ENCODE assay signal across 12 cellular contexts in genomic region chr10:79349766-79350406, GRCh38. TPM values are rescaled to one million over a fixed set of nuclear protein-coding genes. Genes with fewer than 3 reads are reported as not detected.
DNase-seq lines count a peak whose midpoint lies in the region; ATAC-seq and TF ChIP-seq lines count a peak whose summit lies in the region.
"Had no signal": no experiment of that assay in that cellular context is flagged by ENCODE, and none has a peak within 500 bp of the region (broad histone marks: within the 10 kb centered on the region; RNA-seq: fewer than 3 reads in every experiment).

No MANE protein-coding gene starts in this region.

- TF ChIP-seq CTCF in GM10248 (IDR thresholded peaks at IDR 0.05; ENCODE audit: control extremely low read depth, extremely low read depth, low read depth, missing control alignments), result no peak

- no peaks in the 10 kb centered on the region for H3K27me3 Mint-ChIP-seq in activated T-helper 2 cell treated with anti-CD3 and anti-CD28 coated beads, Interferon-gamma antibody, Interleukin-2, Interleukin-4, amounts not matched to agents 10 μg/mL and 5 μg/mL and 100 μg/mL, durations not matched to agents 14 hours and 24 hours and 36 hours (ENCODE audit: low read depth)

- H3K4me3 Mint-ChIP-seq in activated T-helper 2 cell treated with anti-CD3 and anti-CD28 coated beads, Interferon-gamma antibody, Interleukin-2, Interleukin-4, amounts not matched to agents 10 μg/mL and 5 μg/mL and 100 μg/mL, durations not matched to agents 14 hours and 24 hours and 36 hours (ENCODE audit: low read depth), result peak overlapping the region; percentile 93

- no peak overlapping the region for H3K27ac ChIP-seq in ACC112 (ENCODE audit: low read depth, low read length)

- no peaks in the 10 kb centered on the region for H3K27me3 ChIP-seq in ACC112 (ENCODE audit: insufficient read depth, low read length)

- ATAC-seq in HG03108 (IDR thresholded peaks at IDR 0.05; ENCODE audit: unreplicated experiment) (no peak), GM21390 (IDR thresholded peaks at IDR 0.05; ENCODE audit: unreplicated experiment) (no peak), GM19395 (IDR thresholded peaks at IDR 0.05; ENCODE audit: unreplicated experiment) (no peak)

- H3K36me3 ChIP-seq in ACC112 (ENCODE audit: insufficient read depth, low read length), result peaks cover 58% of the 10 kb centered on the region

- H3K4me3 ChIP-seq in ACC112 (ENCODE audit: low read depth, low read length), result peak overlapping the region; percentile 98

- H3K36me3 Mint-ChIP-seq in activated T-helper 2 cell treated with anti-CD3 and anti-CD28 coated beads, Interferon-gamma antibody, Interleukin-2, Interleukin-4, amounts not matched to agents 10 μg/mL and 5 μg/mL and 100 μg/mL, durations not matched to agents 14 hours and 24 hours and 36 hours (ENCODE audit: low read depth), result peaks cover 68% of the 10 kb centered on the region

- DNase-seq in GM10248 (ENCODE audit: extremely low spot score) (peak; percentile 8), mesenteric fat pad (ENCODE audit: low spot score) (peak; percentile 82), D341Med (ENCODE audit: low spot score) (no peak)
- no peak for DNase-seq in activated T-helper 2 cell treated with anti-CD3 and anti-CD28 coated beads, Interferon-gamma antibody, Interleukin-2, Interleukin-4, amounts not matched to agents 10 μg/mL and 5 μg/mL and 100 μg/mL, durations not matched to agents 14 hours and 24 hours and 36 hours (ENCODE audit: low spot score)
- DNase-seq: effector CD8-positive, alpha-beta T cell; MV-4-11; NCI-H69; stimulated activated CD4-positive, alpha-beta T cell treated with anti-CD3 and anti-CD28 coated beads, Interleukin-4, amount 100 ng/mL, for 1 hour had no signal

- POLR2A ChIA-PET in GM10248 (lab: Yijun Ruan, JAX), result no interaction called here

- peaks cover 37% of the 10 kb centered on the region for H3K79me2 ChIP-seq in ACC112 (ENCODE audit: control insufficient read depth, insufficient read depth, low read length, unreplicated experiment)

- no peak overlapping the region for H2AFZ ChIP-seq in ACC112 (ENCODE audit: low read length, unreplicated experiment)

- H3K27ac Mint-ChIP-seq in activated T-helper 2 cell treated with anti-CD3 and anti-CD28 coated beads, Interferon-gamma antibody, Interleukin-2, Interleukin-4, amounts not matched to agents 10 μg/mL and 5 μg/mL and 100 μg/mL, durations not matched to agents 14 hours and 24 hours and 36 hours, result peak overlapping the region; percentile 49

- peaks cover 45% of the 10 kb centered on the region for H3K4me1 Mint-ChIP-seq in activated T-helper 2 cell treated with anti-CD3 and anti-CD28 coated beads, Interferon-gamma antibody, Interleukin-2, Interleukin-4, amounts not matched to agents 10 μg/mL and 5 μg/mL and 100 μg/mL, durations not matched to agents 14 hours and 24 hours and 36 hours (ENCODE audit: low read depth)

- intact Hi-C loops in activated T-helper 2 cell treated with anti-CD3 and anti-CD28 coated beads, Interferon-gamma antibody, Interleukin-2, Interleukin-4, amounts not matched to agents 10 μg/mL and 5 μg/mL and 100 μg/mL, durations not matched to agents 14 hours and 24 hours and 36 hours (cut with micrococcal nuclease), result loop anchor here (5.0 kb wide), 2 partner anchors 97 to 108 kb away; partner anchors contain the start of gene ZCCHC24

- CTCF ChIA-PET in GM10248 (lab: Yijun Ruan, JAX), result interaction anchor here (2.3 to 2.6 kb wide), 2 partner anchors 7 to 28 kb away, joined by 6 to 12 read pairs; no protein-coding TSS in a partner anchor

- peaks cover 24% of the 10 kb centered on the region for H3K4me1 ChIP-seq in ACC112 (ENCODE audit: control insufficient read depth, insufficient read depth, low read length, unreplicated experiment)

- H3K9me3 Mint-ChIP-seq in activated T-helper 2 cell treated with anti-CD3 and anti-CD28 coated beads, Interferon-gamma antibody, Interleukin-2, Interleukin-4, amounts not matched to agents 10 μg/mL and 5 μg/mL and 100 μg/mL, durations not matched to agents 14 hours and 24 hours and 36 hours, result no peaks in the 10 kb centered on the region

RNA-seq across cellular contexts. Expression of gene PPIF, which starts 2.6 kb away (rescaled TPM):
- 119 and 120 TPM in 2 replicates for total RNA-seq in activated T-helper 2 cell treated with anti-CD3 and anti-CD28 coated beads, Interferon-gamma antibody, Interleukin-2, Interleukin-4, amounts not matched to agents 10 μg/mL and 5 μg/mL and 100 μg/mL, durations not matched to agents 14 hours and 24 hours and 36 hours
- total RNA-seq in mesenteric fat pad, result 181 TPM

Comparison
In these comparisons a context has a peak if more than half of its experiments do, and no peak if none do; other contexts are left out.
1. DNase-seq: peak in GM10248 (single experiment) and mesenteric fat pad (single experiment); none in activated T-helper 2 cell treated with anti-CD3 and anti-CD28 coated beads, Interferon-gamma antibody, Interleukin-2, Interleukin-4, amounts not matched to agents 10 μg/mL and 5 μg/mL and 100 μg/mL, durations not matched to agents 14 hours and 24 hours and 36 hours (single experiment) and D341Med (single experiment).